Comparison of ENCODE assay signal across 7 cellular contexts in the genomic region with DNA sequence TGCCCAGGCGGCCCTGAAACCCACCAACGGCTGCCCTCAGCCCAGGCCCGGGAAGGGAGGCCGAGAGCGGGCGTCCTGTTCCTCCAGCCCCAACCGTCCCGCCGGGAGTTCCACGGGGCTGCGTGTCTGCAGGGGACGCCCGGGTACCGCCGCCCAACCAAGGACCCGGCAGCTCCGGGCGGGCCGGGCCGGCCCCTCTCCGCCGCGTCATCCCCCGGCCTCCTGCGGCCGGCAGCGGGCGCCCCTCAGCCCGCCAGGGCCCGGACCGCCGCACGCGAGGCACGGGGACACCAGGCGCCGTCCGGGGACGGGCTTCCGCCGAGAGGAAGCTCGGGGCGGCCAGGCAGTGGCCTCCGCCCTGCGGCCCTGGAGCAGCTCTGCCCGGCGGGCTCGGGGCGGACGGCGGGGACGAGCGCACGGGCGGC. TPM values are rescaled to one million over a fixed set of nuclear protein-coding genes. Genes with fewer than 3 reads are reported as not detected.
DNase-seq lines count a peak whose midpoint lies in the region; ATAC-seq, FAIRE-seq and TF ChIP-seq lines count a peak whose summit lies in the region.

No MANE protein-coding gene starts in this region.

- peaks cover 7 to 23% of the 10 kb centered on the region in 2 donors for H3K36me3 ChIP-seq in kidney (ENCODE audit: control insufficient read depth in 1 of 2, insufficient read depth in 2 of 2, low read length in 2 of 2)

- peak; percentile 66 for DNase-seq in M059J (ENCODE audit: low read depth)
- DNase-seq in MCF 10A (ENCODE audit: unreplicated experiment), result peak; percentile 25
- DNase-seq in kidney, result no peak
- DNase-seq in stromal cell of bone marrow (ENCODE audit: low read depth), result peak; percentile 22
- no peak for DNase-seq in C1 segment of cervical spinal cord (lab: John Stamatoyannopoulos, UW)

- H3K27ac Mint-ChIP-seq in MCF 10A (ENCODE audit: low read depth, unreplicated experiment), result no peak overlapping the region

- H3K27ac ChIP-seq in kidney (ENCODE audit: low read depth in 2 of 2, low read length in 2 of 2), result peak overlapping the region; percentile 68 to 83

- peak; percentile 28 for ATAC-seq in GM21619 (IDR thresholded peaks at IDR 0.05; ENCODE audit: unreplicated experiment)

- BruUV-seq in MCF 10A (replicated peaks; lab: Mats Ljungman, UMichigan), result no TSS peak

- H3K4me1 ChIP-seq in kidney (ENCODE audit: control insufficient read depth in 1 of 2, insufficient read depth in 1 of 2, low read depth in 1 of 2, low read length in 2 of 2), result peaks cover 8 to 18% of the 10 kb centered on the region in 2 donors

- FAIRE-seq in kidney (lab: Jason Lieb, UNC), result no peak

- TF ChIP-seq CTCF in GM12873 (IDR thresholded peaks at IDR 0.05; ENCODE audit: insufficient read depth, low read depth, low read length, missing control alignments) (peak; percentile 9), MCF 10A (IDR thresholded peaks at IDR 0.05; ENCODE audit: unreplicated experiment) (no peak), kidney (IDR thresholded peaks at IDR 0.05; ENCODE audit: borderline replicate concordance, extremely low read depth, insufficient read depth) (no peak)

- H3K4me3 Mint-ChIP-seq in MCF 10A (ENCODE audit: unreplicated experiment), result peak overlapping the region; percentile 70

- H3K9ac ChIP-seq in kidney (ENCODE audit: low read length in 2 of 2), result peak overlapping the region; percentile 50 to 67

- no peaks in the 10 kb centered on the region for H3K9me3 ChIP-seq in kidney (ENCODE audit: control insufficient read depth in 1 of 2, low read length in 2 of 2)

- H3K27me3 Mint-ChIP-seq in MCF 10A (ENCODE audit: insufficient read depth, unreplicated experiment), result no peaks in the 10 kb centered on the region

- H3K9me3 Mint-ChIP-seq in MCF 10A (ENCODE audit: unreplicated experiment), result no peaks in the 10 kb centered on the region

- H3K4me1 Mint-ChIP-seq in MCF 10A (ENCODE audit: insufficient read depth, unreplicated experiment), result peaks cover 4% of the 10 kb centered on the region

- CTCF ChIA-PET in MCF 10A (lab: Yijun Ruan, JAX), result interaction anchor here (0.6 to 1.0 kb wide), 7 partner anchors 16 to 365 kb away, joined by 3 to 4 read pairs (median 3); no protein-coding TSS in a partner anchor

- peaks cover 33% of the 10 kb centered on the region for H3K36me3 Mint-ChIP-seq in MCF 10A (ENCODE audit: insufficient read depth, unreplicated experiment)

- peak overlapping the region; percentile 63 to 84 for H3K4me3 ChIP-seq in kidney (ENCODE audit: low read length in 2 of 2)

- intact Hi-C loops in MCF 10A (cut with micrococcal nuclease), result loop anchor here (10.0 kb wide), 1 partner anchor 99 kb away; a partner anchor contains a TSS
- intact Hi-C loops in kidney (cut with DNase I), result loop anchor here (10.0 kb wide), 2 partner anchors 99 to 149 kb away; a partner anchor contains a TSS

- POLR2A ChIA-PET in MCF 10A (lab: Yijun Ruan, JAX), result interaction anchor here (0.8 to 1.7 kb wide), 9 partner anchors 42 to 137 kb away, joined by 3 to 10 read pairs (median 5); a partner anchor contains a TSS

RNA-seq across cellular contexts. Expression of a gene that starts 0.4 kb away (rescaled TPM):
- 78.4 and 117 TPM in 2 replicates for total RNA-seq in M059J (2014; rRNA removed; shearing (Covaris generic))
- total RNA-seq in MCF 10A (2022) (88.8 and 100 TPM in 2 replicates), kidney (97.2 TPM)
- 92.5 TPM for polyA plus RNA-seq in kidney (ENCODE audit: insufficient read depth, low read depth, low replicate concordance)

RNA-seq across cellular contexts. Expression of a gene that starts 0.9 kb away (rescaled TPM):
- total RNA-seq in M059J (2014; rRNA removed; shearing (Covaris generic)), result 0.89 TPM in 1 of 2 replicates, not detected in the other
- total RNA-seq in MCF 10A (2022), result 1.0 and 1.1 TPM in 2 replicates
- 1.9 TPM for total RNA-seq in kidney
- 2.1 TPM for polyA plus RNA-seq in kidney (ENCODE audit: insufficient read depth, low read depth, low replicate concordance)

RNA-seq across cellular contexts. Expression of a gene that starts 8.0 kb away (rescaled TPM):
- total RNA-seq in M059J (2014; rRNA removed; shearing (Covaris generic)), result 1.2 TPM in 1 of 2 replicates, not detected in the other
- total RNA-seq in MCF 10A (2022) (0.86 and 1.2 TPM in 2 replicates), kidney (42.9 TPM)
- 35.5 TPM for polyA plus RNA-seq in kidney (ENCODE audit: insufficient read depth, low read depth, low replicate concordance)

RNA-seq across cellular contexts. Expression of a gene that starts 33.2 kb away (rescaled TPM):
- not detected in 2 replicates for total RNA-seq in M059J (2014; rRNA removed; shearing (Covaris generic))
- total RNA-seq in MCF 10A (2022) (1.1 and 1.8 TPM in 2 replicates), kidney (236 TPM)
- 709 TPM for polyA plus RNA-seq in kidney (ENCODE audit: insufficient read depth, low read depth, low replicate concordance)

RNA-seq across cellular contexts. Expression of a gene that starts 38.7 kb away (rescaled TPM):
- total RNA-seq in M059J (2014; rRNA removed; shearing (Covaris generic)), result not detected in 2 replicates
- total RNA-seq in MCF 10A (2022) (not detected in 2 replicates), kidney (1.4 TPM)
- polyA plus RNA-seq in kidney (ENCODE audit: insufficient read depth, low read depth, low replicate concordance), result 0.54 TPM

Comparison
In these comparisons a context has a peak if more than half of its experiments do, and no peak if none do; other contexts are left out.
1. DNase-seq: peak in M059J (single experiment), MCF 10A (single experiment) and stromal cell of bone marrow (single experiment); none in kidney (single experiment) and C1 segment of cervical spinal cord (0 of 14).
2. RNA of a gene that starts 8.0 kb away (total RNA-seq): 42.9 TPM in kidney (single experiment); 0.86 to 1.2 TPM in MCF 10A and 1.2 TPM in M059J; every median in the first group is over 10 times any median in the second.